ENCODE assay signal across 27 cellular contexts in the genomic region with DNA sequence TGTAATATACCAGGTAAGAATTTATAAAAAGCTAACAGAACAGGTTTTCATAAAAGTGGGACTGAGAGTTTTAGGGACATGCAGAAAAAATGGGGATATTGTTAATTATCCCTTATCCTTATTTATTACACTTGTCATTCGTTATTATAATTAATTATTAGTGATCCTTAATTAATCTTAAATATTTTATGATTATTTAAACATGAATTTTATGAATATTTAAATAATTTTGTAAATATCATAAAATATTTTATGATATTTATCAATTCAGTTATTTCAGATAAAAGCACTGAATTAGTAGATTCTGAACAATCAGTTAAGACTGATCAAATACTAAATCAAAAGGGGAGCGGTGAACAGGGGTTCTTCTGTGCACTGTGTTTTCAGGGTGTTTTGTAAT.
"Had no signal": no experiment of that assay in that cellular context is flagged by ENCODE, and none has a peak within 500 bp of the region (broad histone marks: within the 10 kb centered on the region; RNA-seq: fewer than 3 reads in every experiment).

No MANE protein-coding gene starts in this region.

- H3K36me3 ChIP-seq: colonic mucosa, esophagus squamous epithelium, gastroesophageal sphincter, heart left ventricle, left lung, lower lobe of right lung had no signal

- H3K9me3 ChIP-seq: colonic mucosa, esophagus squamous epithelium, lower lobe of right lung had no signal

- H3K27ac ChIP-seq: colonic mucosa, epithelial cell of prostate, esophagus squamous epithelium, gastroesophageal sphincter, heart left ventricle, hepatocyte, left lung, lower lobe of right lung had no signal

- H3K4me3 Mint-ChIP-seq: dendritic cell treated with granulocyte-macrophage colony-stimulating factor and Interleukin-4, amounts not matched to agents 40 ng/mL and 50 ng/mL, for 4 days; effector memory CD8-positive, alpha-beta T cell; endodermal cell; immature natural killer cell; mesothelial cell of epicardium; naive B cell had no signal

- H3K4me1 ChIP-seq: colonic mucosa, esophagus squamous epithelium, gastroesophageal sphincter, heart left ventricle, left lung, lower lobe of right lung had no signal

- H3K27ac Mint-ChIP-seq: dendritic cell treated with granulocyte-macrophage colony-stimulating factor and Interleukin-4, amounts not matched to agents 40 ng/mL and 50 ng/mL, for 4 days; effector memory CD8-positive, alpha-beta T cell; endodermal cell; immature natural killer cell; mesothelial cell of epicardium; naive B cell had no signal

- H3K4me1 Mint-ChIP-seq: endodermal cell, immature natural killer cell, mesothelial cell of epicardium, naive B cell had no signal

- DNase-seq: colonic mucosa; cortex of kidney; effector CD8-positive, alpha-beta T cell; effector memory CD8-positive, alpha-beta T cell; endodermal cell; erythroblast; esophagus squamous epithelium; foreskin fibroblast; foreskin melanocyte; heart left ventricle; hypothalamus; immature natural killer cell; islet precursor cell; left cardiac atrium; left lung; left ventricle myocardium superior; lower lobe of right lung; mesenchymal stem cell; mucosa of descending colon; naive B cell had no signal

- FAIRE-seq: endometrium had no signal

- H3K4me3 ChIP-seq: colonic mucosa, esophagus squamous epithelium, gastroesophageal sphincter, heart left ventricle, hepatocyte, left lung, lower lobe of right lung, mucosa of descending colon had no signal

- H3K36me3 Mint-ChIP-seq: immature natural killer cell, mesothelial cell of epicardium, naive B cell had no signal

- ATAC-seq: effector memory CD8-positive, alpha-beta T cell; esophagus mucosa; gastroesophageal sphincter; heart left ventricle; left lung; left ventricle myocardium superior; lower lobe of right lung; mucosa of descending colon had no signal

- H3K27me3 Mint-ChIP-seq: dendritic cell treated with granulocyte-macrophage colony-stimulating factor and Interleukin-4, amounts not matched to agents 40 ng/mL and 50 ng/mL, for 4 days; effector memory CD8-positive, alpha-beta T cell had no signal
